10 cellular contexts compared by ENCODE assay signal in genomic region chr9:76650692-76651091, GRCh38.
DNase-seq lines count a peak whose midpoint lies in the region; ATAC-seq and TF ChIP-seq lines count a peak whose summit lies in the region.
"Had no signal": no experiment of that assay in that cellular context is flagged by ENCODE, and none has a peak within 500 bp of the region (broad histone marks: within the 10 kb centered on the region; RNA-seq: fewer than 3 reads in every experiment).

No MANE protein-coding gene starts in this region.

- peaks cover 39% of the 10 kb centered on the region for H3K4me1 ChIP-seq in BLaER1
- peaks cover 27% of the 10 kb centered on the region for H3K4me1 ChIP-seq in mesodermal cell (ENCODE audit: control insufficient read depth, insufficient read depth, low read length, poor library complexity, severe bottlenecking)
- H3K4me1 ChIP-seq in BE2C = no peaks in the 10 kb centered on the region
- H3K4me1 ChIP-seq in aorta (ENCODE audit: control insufficient read depth in 1 of 2, insufficient read depth in 2 of 2, low read length in 2 of 2) = peaks cover 2 to 11% of the 10 kb centered on the region in 2 donors

- H3K4me3 Mint-ChIP-seq in HFFc6 = peak overlapping the region; percentile 49
- H3K4me3 Mint-ChIP-seq in activated naive CD8-positive, alpha-beta T cell treated with anti-CD3 and anti-CD28 coated beads, Interleukin-2, amount 50 U/mL, for 24 hours = peak overlapping the region; percentile 61

- H3K4me1 Mint-ChIP-seq in HFFc6 (ENCODE audit: low read depth) = peaks cover 64% of the 10 kb centered on the region
- H3K4me1 Mint-ChIP-seq in activated naive CD8-positive, alpha-beta T cell treated with anti-CD3 and anti-CD28 coated beads, Interleukin-2, amount 50 U/mL, for 24 hours = peaks cover 34% of the 10 kb centered on the region

- WGBS in mesodermal cell (ENCODE audit: insufficient coverage in 2 of 2), 2 experiments = 0% methylated on average over 1 of the region's 2 CpGs
- WGBS in aorta, 2 donors = 40 to 42% methylated on average over 2 of the region's 2 CpGs

- no peaks in the 10 kb centered on the region for H3K36me3 ChIP-seq in BLaER1
- H3K36me3 ChIP-seq in mesodermal cell (ENCODE audit: control insufficient read depth, insufficient read depth, low read length) = no peaks in the 10 kb centered on the region
- H3K36me3 ChIP-seq in BE2C = peaks cover 9% of the 10 kb centered on the region
- H3K36me3 ChIP-seq in aorta (ENCODE audit: control insufficient read depth in 1 of 2, insufficient read depth in 2 of 2, low read length in 1 of 2) = peaks cover 1 to 7% of the 10 kb centered on the region in 2 donors

- ATAC-seq in activated naive CD8-positive, alpha-beta T cell treated with anti-CD3 and anti-CD28 coated beads, Interleukin-2, amount 50 U/mL, for 24 hours = no peak
- no peak for ATAC-seq in aorta (ENCODE audit: low FRiP score)

- no peaks in the 10 kb centered on the region for H3K36me3 Mint-ChIP-seq in HFFc6 (ENCODE audit: low read depth)
- no peaks in the 10 kb centered on the region for H3K36me3 Mint-ChIP-seq in activated naive CD8-positive, alpha-beta T cell treated with anti-CD3 and anti-CD28 coated beads, Interleukin-2, amount 50 U/mL, for 24 hours (ENCODE audit: low read depth)

- H3K4me3 ChIP-seq in BLaER1 (peak overlapping the region; percentile 46), mesodermal cell (ENCODE audit: extremely low read depth, insufficient read depth, low read length, poor library complexity, severe bottlenecking) (no peak overlapping the region), BE2C (ENCODE audit: low read depth, low read length) (no peak overlapping the region), aorta (ENCODE audit: low read length in 2 of 2) (no peak overlapping the region)
- H3K4me3 ChIP-seq: mucosa of descending colon had no signal

- H3K27me3 ChIP-seq in BLaER1 = no peaks in the 10 kb centered on the region
- H3K27me3 ChIP-seq in BE2C = no peaks in the 10 kb centered on the region
- H3K27me3 ChIP-seq in aorta (ENCODE audit: control insufficient read depth in 1 of 2, insufficient read depth in 2 of 2, low read length in 1 of 2) = no peaks in the 10 kb centered on the region

- no peak overlapping the region for H3K9ac ChIP-seq in BLaER1

- H3K27ac ChIP-seq in BLaER1 (peak overlapping the region; percentile 39), mesodermal cell (ENCODE audit: low read depth, low read length, severe bottlenecking) (peak overlapping the region; percentile 41), aorta (ENCODE audit: low read depth in 1 of 2, low read length in 2 of 2) (no peak overlapping the region)

- no peak for TF ChIP-seq CTCF in HFFc6 (IDR thresholded peaks at IDR 0.05)
- no peak for TF ChIP-seq CTCF in BE2C (IDR thresholded peaks at IDR 0.05; ENCODE audit: low read depth, low read length)

- intact Hi-C loops in aorta (cut with DNase I) = no loop called here

- no peaks in the 10 kb centered on the region for H3K9me3 ChIP-seq in BLaER1
- H3K9me3 ChIP-seq in mesodermal cell (ENCODE audit: control insufficient read depth, low read length) = no peaks in the 10 kb centered on the region
- no peaks in the 10 kb centered on the region for H3K9me3 ChIP-seq in BE2C
- no peaks in the 10 kb centered on the region for H3K9me3 ChIP-seq in aorta (ENCODE audit: control insufficient read depth, low read length)
- H3K9me3 ChIP-seq: mucosa of descending colon had no signal

- no peaks in the 10 kb centered on the region; the same call in none of the 2 replicates for H3K27me3 Mint-ChIP-seq in HFFc6 (ENCODE audit: insufficient read depth)
- no peaks in the 10 kb centered on the region for H3K27me3 Mint-ChIP-seq in activated naive CD8-positive, alpha-beta T cell treated with anti-CD3 and anti-CD28 coated beads, Interleukin-2, amount 50 U/mL, for 24 hours

- peak overlapping the region; percentile 81 for H3K4me2 ChIP-seq in BLaER1

- H4K20me1 ChIP-seq in BLaER1 = no peaks in the 10 kb centered on the region

- no peak for DNase-seq in HFFc6
- DNase-seq in activated naive CD8-positive, alpha-beta T cell treated with anti-CD3 and anti-CD28 coated beads, Interleukin-2, amount 50 U/mL, for 24 hours = no peak
- no peak for DNase-seq in BE2C
- no peak for DNase-seq in aorta
- no peak for DNase-seq in SKM-1 (lab: John Stamatoyannopoulos, UW; ENCODE audit: unreplicated experiment)
- DNase-seq in NCI-H446 treated with DMSO at 0.1 percent for 48 hours (lab: John Stamatoyannopoulos, UW) = no peak
- DNase-seq: mucosa of descending colon, NCI-H748 treated with DMSO at 0.1 percent for 48 hours had no signal

- H3K9me3 Mint-ChIP-seq in HFFc6 = no peaks in the 10 kb centered on the region
- H3K9me3 Mint-ChIP-seq in activated naive CD8-positive, alpha-beta T cell treated with anti-CD3 and anti-CD28 coated beads, Interleukin-2, amount 50 U/mL, for 24 hours = no peaks in the 10 kb centered on the region

- peak overlapping the region; percentile 4; the same call in 1 of the 2 replicates for H3K27ac Mint-ChIP-seq in HFFc6
- peak overlapping the region; percentile 67 for H3K27ac Mint-ChIP-seq in activated naive CD8-positive, alpha-beta T cell treated with anti-CD3 and anti-CD28 coated beads, Interleukin-2, amount 50 U/mL, for 24 hours

Comparison
In these comparisons a context has a peak if more than half of its experiments do, and no peak if none do; other contexts are left out.
1. H3K27ac ChIP-seq: peak in BLaER1 (single experiment) and mesodermal cell (single experiment); none in aorta (0 of 2).